In the genomic region with DNA sequence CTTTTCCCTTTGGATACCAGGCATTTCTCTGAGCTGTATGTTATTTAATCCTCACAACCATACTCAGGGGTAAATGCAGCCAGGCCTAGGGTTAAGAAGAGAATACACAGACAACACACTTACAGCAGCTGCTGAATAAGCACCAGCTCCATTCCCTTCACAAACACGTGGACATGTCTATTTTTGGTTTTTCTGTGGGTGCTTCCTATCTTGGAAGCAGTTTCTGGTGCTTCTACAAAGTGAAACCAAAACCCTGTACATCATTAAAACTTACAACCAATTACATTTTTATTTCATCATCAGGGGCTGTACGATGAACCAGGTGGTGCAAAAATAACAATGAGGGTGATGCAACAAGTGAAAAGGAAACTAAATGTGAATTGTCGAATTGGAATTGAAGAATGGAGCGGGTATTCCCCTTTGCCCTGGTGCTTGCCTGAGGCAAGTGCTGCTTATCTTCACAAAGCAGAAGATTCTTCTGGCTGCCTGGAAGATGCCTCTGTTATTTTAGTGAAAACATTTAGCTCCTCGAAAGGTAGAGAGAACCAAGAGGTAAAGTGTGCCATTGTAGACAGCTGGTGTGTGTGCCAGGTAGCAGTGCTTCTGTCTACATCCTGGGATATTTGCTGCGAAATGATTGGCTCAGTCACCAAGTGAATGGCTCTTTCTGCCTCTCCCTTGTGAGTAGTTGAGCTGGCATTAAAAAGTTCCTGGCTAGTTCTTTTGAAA, we compare ENCODE assay signal across 8 cellular contexts. TPM values are rescaled to one million over a fixed set of nuclear protein-coding genes. Genes with fewer than 3 reads are reported as not detected.
DNase-seq lines count a peak whose midpoint lies in the region; ATAC-seq and TF ChIP-seq lines count a peak whose summit lies in the region.

No MANE protein-coding gene starts in this region.

- peak overlapping the region; percentile 98 for H2BK12ac ChIP-seq in trophoblast cell (ENCODE audit: low read length)

- peak; percentile 97 for ATAC-seq in CD8-positive, alpha-beta T cell
- ATAC-seq in GM19395 (IDR thresholded peaks at IDR 0.05; ENCODE audit: unreplicated experiment): peak; percentile 86
- ATAC-seq in HG03457 (IDR thresholded peaks at IDR 0.05; ENCODE audit: unreplicated experiment): peak; percentile 66

- CTCF ChIA-PET in CD8-positive, alpha-beta T cell (lab: Charles Lee): interaction anchor here (1.0 to 1.4 kb wide), 4 partner anchors 15 to 155 kb away, joined by 3 to 5 read pairs (median 4); no protein-coding TSS in a partner anchor

- TF ChIP-seq POLR2A in erythroblast (IDR thresholded peaks at IDR 0.05; ENCODE audit: low read length): peak; percentile 48

- H4K12ac ChIP-seq in trophoblast cell (ENCODE audit: low read depth, low read length): peak overlapping the region; percentile 89

- peaks cover 36% of the 10 kb centered on the region for H3K4me1 Mint-ChIP-seq in CD8-positive, alpha-beta T cell (ENCODE audit: low read depth)

- H3K9me3 ChIP-seq in CD8-positive, alpha-beta T cell (ENCODE audit: low read length): no peaks in the 10 kb centered on the region
- H3K9me3 ChIP-seq in trophoblast cell (ENCODE audit: insufficient read depth, low read depth, low read length): no peaks in the 10 kb centered on the region

- H3K36me3 ChIP-seq in CD8-positive, alpha-beta T cell (ENCODE audit: insufficient read depth, low read length): no peaks in the 10 kb centered on the region
- no peaks in the 10 kb centered on the region for H3K36me3 ChIP-seq in trophoblast cell (ENCODE audit: control insufficient read depth in 1 of 2, insufficient read depth in 2 of 2, low read length in 2 of 2)

- peak overlapping the region; percentile 91 for H3K18ac ChIP-seq in trophoblast cell (ENCODE audit: low read length)

- POLR2A ChIA-PET in CD8-positive, alpha-beta T cell (lab: Charles Lee): interaction anchor here (0.5 to 1.0 kb wide), 3 partner anchors 9 to 1968 kb away, joined by 3 read pairs; no protein-coding TSS in a partner anchor

- H3K14ac ChIP-seq in trophoblast cell (ENCODE audit: low read length): peak overlapping the region; percentile 95

- peak overlapping the region; percentile 74 for H3K4me3 Mint-ChIP-seq in CD8-positive, alpha-beta T cell

- H3K23ac ChIP-seq in trophoblast cell (ENCODE audit: low read length): no peak overlapping the region

- peak overlapping the region; percentile 86 for H2AFZ ChIP-seq in trophoblast cell (ENCODE audit: insufficient read depth, low read length, poor library complexity)

- no peak overlapping the region for H3K9ac ChIP-seq in trophoblast cell (ENCODE audit: low read length)

- peak overlapping the region; percentile 48 for H3K4me2 ChIP-seq in trophoblast cell (ENCODE audit: low read length)

- peaks cover 15% of the 10 kb centered on the region for H3K4me1 ChIP-seq in CD8-positive, alpha-beta T cell (ENCODE audit: insufficient read depth, low read length)
- peaks cover 14 to 16% of the 10 kb centered on the region in 2 experiments for H3K4me1 ChIP-seq in trophoblast cell (ENCODE audit: control insufficient read depth in 1 of 2, insufficient read depth in 2 of 2, low read length in 2 of 2)

- H4K91ac ChIP-seq in trophoblast cell (ENCODE audit: low read depth, low read length): peak overlapping the region; percentile 100

- H3K27me3 ChIP-seq in CD8-positive, alpha-beta T cell (ENCODE audit: insufficient read depth, low read length): no peaks in the 10 kb centered on the region
- no peaks in the 10 kb centered on the region for H3K27me3 ChIP-seq in trophoblast cell (ENCODE audit: insufficient read depth, low read length)

- intact Hi-C loops in CD8-positive, alpha-beta T cell (cut with DNase I, micrococcal nuclease): loop anchor here (5.0 to 10.0 kb wide), 3 partner anchors 64 to 476 kb away; a partner anchor contains a TSS
- intact Hi-C loops in posterior vena cava (cut with DNase I): no loop called here

- no peaks in the 10 kb centered on the region for H3K9me3 Mint-ChIP-seq in CD8-positive, alpha-beta T cell

- H2BK120ac ChIP-seq in trophoblast cell (ENCODE audit: insufficient read depth, low read length, poor library complexity): peak overlapping the region; percentile 100

- no CpG with 5 or more reads among the region's 6 CpGs for WGBS in trophoblast cell (ENCODE audit: extremely low coverage, insufficient coverage, insufficient read length)

- TF ChIP-seq CTCF in CD8-positive, alpha-beta T cell (IDR thresholded peaks at IDR 0.05): no peak

- H3K79me1 ChIP-seq in trophoblast cell (ENCODE audit: low read length): peaks cover 23% of the 10 kb centered on the region

- H3K4me3 ChIP-seq in CD8-positive, alpha-beta T cell (ENCODE audit: low read depth, low read length): peak overlapping the region; percentile 16
- no peak overlapping the region for H3K4me3 ChIP-seq in trophoblast cell (ENCODE audit: low read depth, low read length)

- DNase-seq in CD8-positive, alpha-beta T cell: peak in 3 of 7 experiments; percentile 13 to 48 (median 17)
- peak; percentile 7 for DNase-seq in T-helper 9 cell
- DNase-seq in erythroblast (lab: John Stamatoyannopoulos, UW): peak; percentile 85 to 86
- DNase-seq in trophoblast cell: peak; percentile 85 to 97
- no peak for DNase-seq in posterior vena cava (ENCODE audit: low spot score)
- no peak for DNase-seq in NK-92 (lab: John Stamatoyannopoulos, UW; ENCODE audit: unreplicated experiment)

- H3K79me2 ChIP-seq in trophoblast cell (ENCODE audit: control insufficient read depth, insufficient read depth, low read length, poor library complexity): peaks cover 2% of the 10 kb centered on the region

- no peaks in the 10 kb centered on the region for H3K36me3 Mint-ChIP-seq in CD8-positive, alpha-beta T cell

- no peaks in the 10 kb centered on the region for H3K27me3 Mint-ChIP-seq in CD8-positive, alpha-beta T cell (ENCODE audit: low read depth)

- H3K4ac ChIP-seq in trophoblast cell (ENCODE audit: low read depth, low read length): peak overlapping the region; percentile 100

- H2BK5ac ChIP-seq in trophoblast cell (ENCODE audit: low read depth, low read length, poor library complexity): peak overlapping the region; percentile 100

- no peak overlapping the region for H3K27ac ChIP-seq in CD8-positive, alpha-beta T cell (ENCODE audit: low read depth, low read length)
- H3K27ac ChIP-seq in trophoblast cell (ENCODE audit: low read depth, low read length): peak overlapping the region; percentile 99

- peak overlapping the region; percentile 83 for H3K27ac Mint-ChIP-seq in CD8-positive, alpha-beta T cell

- H4K8ac ChIP-seq in trophoblast cell (ENCODE audit: low read depth, low read length): peak overlapping the region; percentile 98

- H2AK5ac ChIP-seq in trophoblast cell (ENCODE audit: low read length): peak overlapping the region; percentile 96

RNA-seq across cellular contexts. Expression of a gene that starts 18.6 kb away (rescaled TPM):
- not detected for total RNA-seq in CD8-positive, alpha-beta T cell
- not detected in 2 replicates for polyA plus RNA-seq in trophoblast cell (2013)
- total RNA-seq in posterior vena cava: not detected

RNA-seq across cellular contexts. Expression of a gene that starts 45.3 kb away (rescaled TPM):
- total RNA-seq in CD8-positive, alpha-beta T cell: not detected
- polyA plus RNA-seq in trophoblast cell (2013): not detected in 2 replicates
- not detected for total RNA-seq in posterior vena cava

Comparison
In these comparisons a context has a peak if more than half of its experiments do, and no peak if none do; other contexts are left out.
1. DNase-seq: peak in T-helper 9 cell (single experiment), erythroblast (2 of 2) and trophoblast cell (2 of 2); none in posterior vena cava (single experiment) and NK-92 (single experiment).
2. intact Hi-C loops: an anchor here in CD8-positive, alpha-beta T cell (5.0 to 10.0 kb wide); none called in posterior vena cava.
3. Peak in every context shown above with its lines, with median percentiles within 50 percentile points of each other: ATAC-seq.